15 cellular contexts compared by ENCODE assay signal in genomic region chr7:157554393-157555238, GRCh38.
"Had no signal": no experiment of that assay in that cellular context is flagged by ENCODE, and none has a peak within 500 bp of the region (broad histone marks: within the 10 kb centered on the region; RNA-seq: fewer than 3 reads in every experiment).

No MANE protein-coding gene starts in this region.

- H3K27ac ChIP-seq: ascending aorta, foreskin keratinocyte, tibial nerve had no signal

- H3K9ac ChIP-seq: SK-N-SH had no signal

- H3K4me3 ChIP-seq: ascending aorta, smooth muscle cell, tibial nerve had no signal

- H3K4me2 ChIP-seq: SK-N-SH, smooth muscle cell had no signal

- H3K9me3 ChIP-seq: ascending aorta, SK-N-SH, tibial nerve had no signal

- H3K27me3 Mint-ChIP-seq: activated naive CD8-positive, alpha-beta T cell treated with anti-CD3 and anti-CD28 coated beads, Interleukin-2, amount 50 U/mL, for 24 hours had no signal

- ATAC-seq: activated naive CD8-positive, alpha-beta T cell treated with anti-CD3 and anti-CD28 coated beads, Interleukin-2, amount 50 U/mL, for 24 hours; foreskin keratinocyte; right cardiac atrium; stimulated activated effector memory CD8-positive, alpha-beta T cell treated with anti-CD3 and anti-CD28 coated beads, Interleukin-12 subunit alpha, Interleukin-12 subunit beta, amount 100 ng/mL, for 72 hours had no signal

- H3K36me3 ChIP-seq: ascending aorta had no signal

- H3K27me3 ChIP-seq: ascending aorta, foreskin keratinocyte, tibial nerve had no signal

- H3K27ac Mint-ChIP-seq: activated naive CD8-positive, alpha-beta T cell treated with anti-CD3 and anti-CD28 coated beads, Interleukin-2, amount 50 U/mL, for 24 hours; immature natural killer cell; progenitor cell of endocrine pancreas; stimulated activated effector memory CD8-positive, alpha-beta T cell treated with anti-CD3 and anti-CD28 coated beads, Interleukin-12 subunit alpha, Interleukin-12 subunit beta, amount 100 ng/mL, for 72 hours had no signal

- H3K4me1 ChIP-seq: ascending aorta, foreskin keratinocyte, tibial nerve had no signal

- H3K4me1 Mint-ChIP-seq: activated naive CD8-positive, alpha-beta T cell treated with anti-CD3 and anti-CD28 coated beads, Interleukin-2, amount 50 U/mL, for 24 hours had no signal

- DNase-seq: activated CD4-positive, alpha-beta T cell treated with anti-CD3 and anti-CD28 coated beads for 48 hours; activated naive CD8-positive, alpha-beta T cell treated with anti-CD3 and anti-CD28 coated beads, Interleukin-2, amount 50 U/mL, for 24 hours; activated T-cell treated with anti-CD3 and anti-CD28 coated beads, Interleukin-2, amount 50 U/mL, for 1 hour; foreskin keratinocyte; immature natural killer cell; mesendoderm; SK-N-SH had no signal

- H3K4me3 Mint-ChIP-seq: activated naive CD8-positive, alpha-beta T cell treated with anti-CD3 and anti-CD28 coated beads, Interleukin-2, amount 50 U/mL, for 24 hours; immature natural killer cell; stimulated activated effector memory CD8-positive, alpha-beta T cell treated with anti-CD3 and anti-CD28 coated beads, Interleukin-12 subunit alpha, Interleukin-12 subunit beta, amount 100 ng/mL, for 72 hours had no signal

- FAIRE-seq: colon, endothelial cell of umbilical vein had no signal

- H3K9me3 Mint-ChIP-seq: activated naive CD8-positive, alpha-beta T cell treated with anti-CD3 and anti-CD28 coated beads, Interleukin-2, amount 50 U/mL, for 24 hours; immature natural killer cell; stimulated activated effector memory CD8-positive, alpha-beta T cell treated with anti-CD3 and anti-CD28 coated beads, Interleukin-12 subunit alpha, Interleukin-12 subunit beta, amount 100 ng/mL, for 72 hours had no signal
